ENCODE assay signal across 1 cellular context in genomic region chr18:8380926-8381325, GRCh38.
TF ChIP-seq lines count a peak whose summit lies in the region.

No MANE protein-coding gene starts in this region.

TF ChIP-seq in IMR-90, 13 proteins besides CTCF, POLR2A, EP300 and RAD21 (continued from another document):
- no peak for TF ChIP-seq USF2 (IDR thresholded peaks at IDR 0.05; ENCODE audit: low read depth, low read length)
- no peak for TF ChIP-seq CHD1 (IDR thresholded peaks at IDR 0.05; ENCODE audit: low read depth, low read length)
- no peak for TF ChIP-seq ELK1 (IDR thresholded peaks at IDR 0.05; ENCODE audit: borderline replicate concordance, low read depth, low read length)
- no peak for TF ChIP-seq SMC3 (IDR thresholded peaks at IDR 0.05; ENCODE audit: low read depth, low read length)
- TF ChIP-seq MXI1 (IDR thresholded peaks at IDR 0.05; ENCODE audit: borderline replicate concordance, low read depth, low read length) = no peak
